25 cellular contexts compared by ENCODE assay signal in genomic region chr10:72687035-72687434, GRCh38. TPM values are rescaled to one million over a fixed set of nuclear protein-coding genes. Genes with fewer than 3 reads are reported as not detected.
DNase-seq lines count a peak whose midpoint lies in the region; ATAC-seq, FAIRE-seq and TF ChIP-seq lines count a peak whose summit lies in the region.
"Had no signal": no experiment of that assay in that cellular context is flagged by ENCODE, and none has a peak within 500 bp of the region (broad histone marks: within the 10 kb centered on the region; RNA-seq: fewer than 3 reads in every experiment).

No MANE protein-coding gene starts in this region.

- H3K4me3 Mint-ChIP-seq in T-helper 17 cell: no peak overlapping the region
- H3K4me3 Mint-ChIP-seq: neural crest cell, WTC11 had no signal

- H3K27me3 ChIP-seq in HepG2 (ENCODE audit: control insufficient read depth in 1 of 2, insufficient read depth in 2 of 2, low read length in 2 of 2): no peaks in the 10 kb centered on the region
- H3K27me3 ChIP-seq in right lobe of liver: no peaks in the 10 kb centered on the region
- H3K27me3 ChIP-seq in hepatocyte: no peaks in the 10 kb centered on the region
- H3K27me3 ChIP-seq in neuronal stem cell (ENCODE audit: control insufficient read depth in 3 of 3, insufficient read depth in 3 of 3, low read depth in 1 of 3, low read length in 3 of 3): no peaks in the 10 kb centered on the region
- H3K27me3 ChIP-seq: BE2C, Peyer's patch, thyroid gland had no signal

- no peak overlapping the region for H2BK15ac ChIP-seq in neuronal stem cell (ENCODE audit: low read length)

- H3K36me3 ChIP-seq in HepG2 (replicated peaks in 1 of 2; ENCODE audit: control insufficient read depth in 1 of 2, insufficient read depth in 2 of 2, low read length in 2 of 2): no peaks in the 10 kb centered on the region
- no peaks in the 10 kb centered on the region for H3K36me3 ChIP-seq in right lobe of liver
- H3K36me3 ChIP-seq in hepatocyte (replicated peaks; ENCODE audit: insufficient read depth, low read depth): no peaks in the 10 kb centered on the region
- no peaks in the 10 kb centered on the region for H3K36me3 ChIP-seq in neuronal stem cell (replicated peaks in 1 of 2; ENCODE audit: control insufficient read depth in 2 of 2, insufficient read depth in 2 of 2, low read length in 2 of 2)
- H3K36me3 ChIP-seq: BE2C, Peyer's patch, thyroid gland had no signal

- intact Hi-C loops in HepG2 (cut with micrococcal nuclease; ENCODE audit: unreplicated experiment) (no loop called here), right lobe of liver (cut with DNase I) (no loop called here)

- H3K4me1 Mint-ChIP-seq in T-helper 17 cell: peaks cover 5% of the 10 kb centered on the region

- H3K18ac ChIP-seq in neuronal stem cell (ENCODE audit: low read length): no peak overlapping the region

- no TSS peak for BruUV-seq in HepG2 (replicated peaks; lab: Mats Ljungman, UMichigan)

- no peak for TF ChIP-seq POLR2A in HepG2 (IDR thresholded peaks at IDR 0.05; ENCODE audit: insufficient read depth in 1 of 2, low read depth in 2 of 2, low read length in 2 of 2)
- TF ChIP-seq POLR2A in right lobe of liver (IDR thresholded peaks at IDR 0.05): no peak

- H2AFZ ChIP-seq in HepG2 (ENCODE audit: low read length) (peak overlapping the region; percentile 74), hepatocyte (no peak overlapping the region), neuronal stem cell (ENCODE audit: low read length) (peak overlapping the region; percentile 73)

- H3K79me2 ChIP-seq in HepG2 (ENCODE audit: insufficient read depth, low read length) (no peaks in the 10 kb centered on the region), hepatocyte (no peaks in the 10 kb centered on the region)

- H4K91ac ChIP-seq in neuronal stem cell (ENCODE audit: low read depth, low read length, poor library complexity): no peak overlapping the region

- peaks cover 6% of the 10 kb centered on the region for H3K36me3 Mint-ChIP-seq in T-helper 17 cell (ENCODE audit: low read depth)
- H3K36me3 Mint-ChIP-seq: WTC11 had no signal

- peaks cover 42% of the 10 kb centered on the region for H3K27me3 Mint-ChIP-seq in T-helper 17 cell

- peak overlapping the region; percentile 35; the same call in 1 of the 2 replicates for H3K9ac ChIP-seq in HepG2 (ENCODE audit: insufficient read depth, low read depth, low read length)
- H3K9ac ChIP-seq in neuronal stem cell (ENCODE audit: low read depth, low read length, poor library complexity): no peak overlapping the region

- H3K4me2 ChIP-seq in HepG2 (ENCODE audit: low read depth, low read length): peak overlapping the region; percentile 67
- H3K4me2 ChIP-seq in hepatocyte: peak overlapping the region; percentile 32
- no peak overlapping the region for H3K4me2 ChIP-seq in neuronal stem cell (ENCODE audit: insufficient read depth, low read length, poor library complexity, severe bottlenecking)

- no peaks in the 10 kb centered on the region for H3K9me2 ChIP-seq in hepatocyte (replicated peaks; ENCODE audit: insufficient read depth)

- no peak for DNase-seq in HepG2 (ENCODE audit: low spot score)
- no peak for DNase-seq in right lobe of liver
- DNase-seq in hepatocyte (ENCODE audit: low spot score): peak; percentile 46
- DNase-seq in neuronal stem cell (ENCODE audit: low spot score): no peak
- DNase-seq in putamen (ENCODE audit: low spot score): no peak
- DNase-seq in T-helper 17 cell: no peak
- DNase-seq in NCI-H1048 (lab: John Stamatoyannopoulos, UW): no peak
- DNase-seq: activated CD4-positive, alpha-beta T cell treated with anti-CD3 and anti-CD28 coated beads, Interleukin-2, amount 50 U/mL, for 4 hours; activated CD8-positive, alpha-beta memory T cell treated with anti-CD3 and anti-CD28 coated beads, Interleukin-2, amount 50 U/mL, for 4 hours; activated effector memory CD4-positive, alpha-beta T cell treated with Interleukin-2 at 50 U/mL for 16 hours; BE2C; DMS79 treated with DMSO at 0.1 percent for 48 hours; effector CD8-positive, alpha-beta T cell; NCI-H1105 treated with DMSO at 0.1 percent for 48 hours; NCI-H2081 treated with DMSO at 0.1 percent for 48 hours; Peyer's patch; stimulated activated CD4-positive, alpha-beta T cell treated with anti-CD3 and anti-CD28 coated beads, Interleukin-4, amount 100 ng/mL, for 4 hours; stimulated activated naive CD8-positive, alpha-beta T cell treated with anti-CD3 and anti-CD28 coated beads, Interleukin-15, Interleukin-2, amounts not matched to agents 100 U/mL and 50 U/mL, for 24 hours; T-helper 2 cell; thyroid gland had no signal

- H2BK120ac ChIP-seq in neuronal stem cell (ENCODE audit: low read depth, low read length): no peak overlapping the region

- TF ChIP-seq EP300 in HepG2 (IDR thresholded peaks at IDR 0.05; ENCODE audit: low read depth in 2 of 2, low read length in 2 of 2): no peak
- no peak for TF ChIP-seq EP300 in HepG2 (CRISPR knock-in tag; IDR thresholded peaks at IDR 0.05; ENCODE audit: borderline replicate concordance)

- H3K4ac ChIP-seq in neuronal stem cell (ENCODE audit: low read length): no peak overlapping the region

- no peak overlapping the region for H3K27ac Mint-ChIP-seq in T-helper 17 cell
- H3K27ac Mint-ChIP-seq: WTC11 had no signal

- TF ChIP-seq CTCF in HepG2 (CRISPR knock-in tag; IDR thresholded peaks at IDR 0.05) (no peak), right lobe of liver (IDR thresholded peaks at IDR 0.05) (no peak), hepatocyte (IDR thresholded peaks at IDR 0.05; ENCODE audit: poor library complexity) (no peak)

- H4K20me1 ChIP-seq in HepG2 (ENCODE audit: insufficient read depth, low read length): no peaks in the 10 kb centered on the region
- H4K20me1 ChIP-seq in hepatocyte (ENCODE audit: insufficient read depth, poor library complexity, severe bottlenecking): no peaks in the 10 kb centered on the region

- peaks cover 48% of the 10 kb centered on the region for H3K4me1 ChIP-seq in HepG2 (ENCODE audit: insufficient read depth, low read length)
- H3K4me1 ChIP-seq in right lobe of liver: no peaks in the 10 kb centered on the region
- peaks cover 7% of the 10 kb centered on the region for H3K4me1 ChIP-seq in hepatocyte (ENCODE audit: insufficient read depth)
- H3K4me1 ChIP-seq in neuronal stem cell (ENCODE audit: control insufficient read depth in 2 of 2, insufficient read depth in 1 of 2, low read depth in 1 of 2, low read length in 2 of 2): no peaks in the 10 kb centered on the region
- H3K4me1 ChIP-seq: BE2C, Peyer's patch had no signal

- CTCF ChIA-PET in HepG2 (lab: Yijun Ruan, JAX; ENCODE audit: low intra/inter-chr PET ratio, low total read pairs): no interaction called here

- H2BK5ac ChIP-seq in neuronal stem cell (ENCODE audit: low read length): no peak overlapping the region

- H3K27ac ChIP-seq in HepG2 (ENCODE audit: extremely low read length, insufficient read depth, low read length) (no peak overlapping the region), right lobe of liver (no peak overlapping the region), hepatocyte (peak overlapping the region; percentile 94), neuronal stem cell (replicated peaks; ENCODE audit: low read length) (no peak overlapping the region)
- H3K27ac ChIP-seq: HL-60, Peyer's patch had no signal

- WGBS in HepG2 (ENCODE audit: low lambda C conversion rate): 8% methylated on average over 6 of the region's 6 CpGs
- WGBS in right lobe of liver (ENCODE audit: insufficient coverage, low coverage, low lambda C conversion rate, missing lambda C conversion rate): 62% methylated on average over 6 of the region's 6 CpGs
- 48% methylated on average over 6 of the region's 6 CpGs for WGBS in hepatocyte (ENCODE audit: low lambda C conversion rate, missing lambda C conversion rate)
- no CpG with 5 or more reads among the region's 6 CpGs for WGBS in neuronal stem cell (ENCODE audit: extremely low coverage in 2 of 2, insufficient read length in 2 of 2, insufficient replicate concordance in 1 of 2), 2 donors

- H2BK12ac ChIP-seq in neuronal stem cell (ENCODE audit: low read length): no peak overlapping the region

- ATAC-seq in HepG2 (no peak), right lobe of liver (no peak), T-helper 17 cell (no peak), GM18520 (IDR thresholded peaks at IDR 0.05; ENCODE audit: unreplicated experiment) (no peak)
- ATAC-seq: GM12878; stimulated activated naive CD8-positive, alpha-beta T cell treated with anti-CD3 and anti-CD28 coated beads, Interleukin-15, Interleukin-2, amounts not matched to agents 100 U/mL and 50 U/mL, for 24 hours; WTC11 had no signal

- no peaks in the 10 kb centered on the region for H3K9me3 ChIP-seq in HepG2 (ENCODE audit: low read length)
- no peaks in the 10 kb centered on the region for H3K9me3 ChIP-seq in right lobe of liver
- H3K9me3 ChIP-seq in hepatocyte (ENCODE audit: low read depth): no peaks in the 10 kb centered on the region
- no peaks in the 10 kb centered on the region for H3K9me3 ChIP-seq in neuronal stem cell (replicated peaks in 1 of 2; ENCODE audit: control insufficient read depth in 2 of 2, insufficient read depth in 1 of 2, low read depth in 1 of 2, low read length in 2 of 2)
- no peaks in the 10 kb centered on the region for H3K9me3 ChIP-seq in T-helper 17 cell (ENCODE audit: control insufficient read depth, low read length, poor library complexity, severe bottlenecking)
- H3K9me3 ChIP-seq: BE2C, Peyer's patch, thyroid gland had no signal

- FAIRE-seq in HepG2 (lab: Jason Lieb, UNC): peak; percentile 37
- FAIRE-seq: GM12878 had no signal

- in situ Hi-C loops in HepG2 (cut with HindIII; ENCODE audit: extremely low pct_ligation_motif_present, low pct_unique_long_range_greater_than_20kb): no loop called here

- no peak overlapping the region for H3K14ac ChIP-seq in neuronal stem cell (ENCODE audit: low read length)

- POLR2A ChIA-PET in HepG2 (lab: Yijun Ruan, JAX): interaction anchor here (0.9 to 1.1 kb wide), 2 partner anchors 11 to 19 kb away, joined by 3 to 4 read pairs; no protein-coding TSS in a partner anchor

- TF ChIP-seq RAD21 in HepG2 (CRISPR knock-in tag; IDR thresholded peaks at IDR 0.05): no peak

- peak overlapping the region in 2 of 3 experiments; percentile 20 to 35; a peak in 3 of 6 replicates for H3K4me3 ChIP-seq in HepG2 (replicated peaks in 1 of 3; ENCODE audit: insufficient read depth in 1 of 3, low read depth in 2 of 3, low read length in 3 of 3)
- H3K4me3 ChIP-seq in right lobe of liver: no peak overlapping the region
- no peak overlapping the region for H3K4me3 ChIP-seq in hepatocyte
- no peak overlapping the region for H3K4me3 ChIP-seq in neuronal stem cell (ENCODE audit: low read length in 2 of 2)
- H3K4me3 ChIP-seq: GM12878, Peyer's patch, thyroid gland had no signal

- H3K23ac ChIP-seq in neuronal stem cell (ENCODE audit: low read depth, low read length, poor library complexity): no peak overlapping the region

- H2AK5ac ChIP-seq in neuronal stem cell (ENCODE audit: low read depth, low read length): no peak overlapping the region

- no peak overlapping the region for H4K8ac ChIP-seq in neuronal stem cell (ENCODE audit: low read depth, low read length)

- no peaks in the 10 kb centered on the region for H3K79me1 ChIP-seq in neuronal stem cell (ENCODE audit: low read depth, low read length)

RNA-seq across cellular contexts. Expression of gene MCU, which starts 4.9 kb away (rescaled TPM):
- total RNA-seq in HepG2 (2016; rRNA removed; fragmentation: Illumina TruSeq; extraction: Trizol) (25.9 and 28.7 TPM in 2 replicates), right lobe of liver (10 to 100 TPM in 4 of 6 experiments, 1 to 10 TPM in 2; 6.2 to 14.6 (median 10.4) TPM), hepatocyte (39.8 and 41.7 TPM in 2 replicates), T-helper 17 cell (10 to 100 TPM; 12.6 to 14.4 TPM)
- 6.8 and 8.5 TPM in 2 replicates for total RNA-seq in HepG2 (2016; cell fraction: cytosol; rRNA removed; fragmentation: Illumina TruSeq; extraction: Trizol; ENCODE audit: low read depth)
- 23.0 and 32.9 TPM in 2 replicates for total RNA-seq in HepG2 (2016; cell fraction: insoluble cytoplasmic fraction; rRNA removed; fragmentation: Illumina TruSeq; extraction: Trizol)
- total RNA-seq in HepG2 (2016; cell fraction: membrane; rRNA removed; fragmentation: Illumina TruSeq; extraction: Trizol): 14.0 and 16.5 TPM in 2 replicates
- 18.7 and 28.2 TPM in 2 replicates for total RNA-seq in HepG2 (2016; cell fraction: nucleus; rRNA removed; fragmentation: Illumina TruSeq; extraction: Trizol)
- polyA plus RNA-seq in HepG2 (2011; rRNA removed) (39.6 and 64.5 TPM in 2 replicates), hepatocyte (30.7 and 31.6 TPM in 2 replicates)
- 18.2 and 23.5 TPM in 2 replicates for polyA plus RNA-seq in HepG2 (2011; cell fraction: cytosol; rRNA removed)
- polyA plus RNA-seq in HepG2 (2011; cell fraction: nucleus; rRNA removed): 31.5 and 37.6 TPM in 2 replicates
- 12.8 and 13.7 TPM in 2 replicates for polyA plus RNA-seq in HepG2 (2012)
- polyA plus RNA-seq in HepG2 (2016; cell fraction: cytosol; fragmentation: Illumina TruSeq; extraction: Trizol; ENCODE audit: low read depth): 3.1 and 3.5 TPM in 2 replicates
- polyA plus RNA-seq in HepG2 (2016; cell fraction: insoluble cytoplasmic fraction; fragmentation: Illumina TruSeq; extraction: Trizol; ENCODE audit: low read depth): 28.0 and 31.8 TPM in 2 replicates
- polyA plus RNA-seq in HepG2 (2016; cell fraction: membrane; fragmentation: Illumina TruSeq; extraction: Trizol; ENCODE audit: low read depth): 9.2 and 12.0 TPM in 2 replicates
- polyA plus RNA-seq in HepG2 (2016; cell fraction: nucleus; fragmentation: Illumina TruSeq; extraction: Trizol; ENCODE audit: insufficient read depth, low read depth): 25.5 and 28.7 TPM in 2 replicates
- polyA minus RNA-seq in HepG2 (2011; rRNA and poly(A)+ RNA removed; ENCODE audit: low replicate concordance): 69.2 and 137 TPM in 2 replicates
- polyA minus RNA-seq in HepG2 (2011; cell fraction: cytosol; rRNA and poly(A)+ RNA removed): 30.0 and 30.3 TPM in 2 replicates
- polyA minus RNA-seq in HepG2 (2011; cell fraction: nucleus; rRNA and poly(A)+ RNA removed): 28.7 and 31.4 TPM in 2 replicates
- 20.6 TPM for polyA plus RNA-seq in neuronal stem cell (2013, experiment 1 of 2)
- 20.8 TPM for polyA plus RNA-seq in neuronal stem cell (2013, experiment 2 of 2)

Comparison
In these comparisons a context has a peak if more than half of its experiments do, and no peak if none do; other contexts are left out.
1. H3K4me3 ChIP-seq: peak in HepG2 (2 of 3); none in right lobe of liver (0 of 3), hepatocyte (single experiment) and neuronal stem cell (0 of 2).